Comparison of ENCODE assay signal across 7 cellular contexts in the genomic region with DNA sequence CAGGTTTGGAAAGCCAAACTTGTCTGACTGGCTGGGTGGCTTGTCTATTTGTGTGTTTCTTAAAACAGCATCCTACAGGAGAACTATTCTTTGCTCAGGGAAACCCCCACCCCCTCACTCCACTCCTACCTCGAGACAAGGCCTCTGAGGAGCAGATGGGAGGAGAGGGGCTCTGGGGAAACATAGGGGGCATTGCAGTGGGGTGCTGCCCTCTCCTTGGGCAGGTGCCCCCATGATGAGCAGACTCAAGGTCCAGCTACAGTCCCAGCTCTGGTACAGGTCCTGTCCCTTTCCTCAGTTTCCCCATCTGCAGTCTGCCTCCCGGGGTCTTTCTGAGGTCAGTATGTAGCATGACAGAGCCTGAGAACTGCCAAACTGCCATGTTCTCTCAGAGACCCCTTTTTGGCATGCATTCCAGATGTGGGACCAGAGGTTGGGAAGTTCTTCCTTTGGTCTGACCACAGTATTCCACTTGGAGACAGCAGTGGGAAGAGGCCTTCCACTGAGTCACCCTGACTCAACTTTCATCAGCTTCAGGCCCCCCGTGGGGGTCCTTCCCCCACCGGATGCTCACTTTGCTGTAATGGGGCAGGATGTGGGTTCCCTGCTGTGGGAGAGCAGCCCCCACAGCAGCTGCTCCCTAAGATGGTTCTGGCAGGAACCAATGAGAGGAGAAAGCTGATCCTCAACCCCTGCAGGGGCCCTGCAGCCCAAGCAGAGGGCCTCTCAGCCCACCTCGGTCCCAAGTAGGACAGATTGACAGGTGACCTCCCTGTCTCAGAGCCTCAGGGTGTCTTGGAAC.
DNase-seq lines count a peak whose midpoint lies in the region; FAIRE-seq and TF ChIP-seq lines count a peak whose summit lies in the region.

No MANE protein-coding gene starts in this region.

- no peak overlapping the region for H3K4me3 ChIP-seq in brain microvascular endothelial cell (ENCODE audit: low read depth, low read length)

- peak; percentile 92 for FAIRE-seq in GM18507 (lab: Jason Lieb, UNC)

- no peak for TF ChIP-seq CTCF in brain microvascular endothelial cell (IDR thresholded peaks at IDR 0.05; ENCODE audit: low read depth, low read length, missing control alignments)

- peak overlapping the region; percentile 60 for H3K27ac ChIP-seq in brain microvascular endothelial cell

- H3K27me3 ChIP-seq in brain microvascular endothelial cell (replicated peaks) = no peaks in the 10 kb centered on the region

- in situ Hi-C loops in brain microvascular endothelial cell (cut with HindIII; ENCODE audit: low pct_ligation_motif_present, low sequenced_read_pairs) = no loop called here

- no peak for DNase-seq in GM18507 (ENCODE audit: extremely low spot score, insufficient read length, low read depth)
- DNase-seq in SIG-M5 (lab: John Stamatoyannopoulos, UW) = peak; percentile 18
- DNase-seq in brain microvascular endothelial cell = peak; percentile 45
- DNase-seq in stimulated activated CD8-positive, alpha-beta memory T cell treated with anti-CD3 and anti-CD28 coated beads, Interleukin-4, amount 100 ng/mL, for 24 hours (ENCODE audit: low read depth) = peak; percentile 52
- DNase-seq in superior temporal gyrus (ENCODE audit: extremely low spot score) = no peak
- no peak for DNase-seq in NCI-H82 (lab: John Stamatoyannopoulos, UW)
- no peak for DNase-seq in DMS53 (lab: John Stamatoyannopoulos, UW)

- no peaks in the 10 kb centered on the region for H3K36me3 ChIP-seq in brain microvascular endothelial cell (replicated peaks)

Comparison
In these comparisons a context has a peak if more than half of its experiments do, and no peak if none do; other contexts are left out.
1. DNase-seq: peak in SIG-M5 (single experiment), brain microvascular endothelial cell (single experiment) and stimulated activated CD8-positive, alpha-beta memory T cell treated with anti-CD3 and anti-CD28 coated beads, Interleukin-4, amount 100 ng/mL, for 24 hours (single experiment); none in GM18507 (single experiment), superior temporal gyrus (single experiment), NCI-H82 (single experiment) and DMS53 (single experiment).